ENCODE assay signal across 20 cellular contexts in genomic region chr16:11565665-11566064, GRCh38. TPM values are rescaled to one million over a fixed set of nuclear protein-coding genes. Genes with fewer than 3 reads are reported as not detected.
DNase-seq lines count a peak whose midpoint lies in the region; ATAC-seq and TF ChIP-seq lines count a peak whose summit lies in the region.
"Had no signal": no experiment of that assay in that cellular context is flagged by ENCODE, and none has a peak within 500 bp of the region (broad histone marks: within the 10 kb centered on the region; RNA-seq: fewer than 3 reads in every experiment).

No MANE protein-coding gene starts in this region.

- CTCF ChIA-PET in MCF 10A (lab: Yijun Ruan, JAX): interaction anchor here (0.6 kb wide), 1 partner anchor 87 kb away, joined by 3 read pairs; no protein-coding TSS in a partner anchor
- CTCF ChIA-PET in mammary epithelial cell (lab: Charles Lee; ENCODE audit: low non-redundant PET): no interaction called here

- H3K4me3 ChIP-seq in mammary epithelial cell (replicated peaks in 1 of 3; ENCODE audit: insufficient read depth in 1 of 3, low read depth in 2 of 3, low read length in 3 of 3) (no peak overlapping the region), vagina (no peak overlapping the region), stomach (no peak overlapping the region)
- H3K4me3 ChIP-seq: body of pancreas, coronary artery, hepatocyte, upper lobe of left lung had no signal

- no peaks in the 10 kb centered on the region for H3K9me3 Mint-ChIP-seq in MCF 10A (ENCODE audit: unreplicated experiment)
- no peaks in the 10 kb centered on the region for H3K9me3 Mint-ChIP-seq in activated T-helper 1 cell treated with anti-CD3 and anti-CD28 coated beads, Interleukin-12 subunit alpha, Interleukin-12 subunit beta, Interleukin-2, Interleukin-4 antibody, amounts not matched to agents 30 ng/mL and 10 ng/mL and 1 ng/mL, durations not matched to agents 14 hours and 24 hours and 36 hours
- H3K9me3 Mint-ChIP-seq in memory B cell: no peaks in the 10 kb centered on the region

- 98% methylated on average over 11 of the region's 11 CpGs for WGBS in mammary epithelial cell (ENCODE audit: low coverage, missing lambda C conversion rate)
- WGBS in stomach, 5 donors: 93 to 99% (median 97%) methylated on average over 11 of the region's 11 CpGs

- H3K79me2 ChIP-seq in mammary epithelial cell (ENCODE audit: insufficient read depth, low read length): peaks cover 98% of the 10 kb centered on the region

- H3K4me3 Mint-ChIP-seq in MCF 10A (ENCODE audit: unreplicated experiment) (no peak overlapping the region), memory B cell (no peak overlapping the region)
- no peak overlapping the region for H3K4me3 Mint-ChIP-seq in activated T-helper 1 cell treated with anti-CD3 and anti-CD28 coated beads, Interleukin-12 subunit alpha, Interleukin-12 subunit beta, Interleukin-2, Interleukin-4 antibody, amounts not matched to agents 30 ng/mL and 10 ng/mL and 1 ng/mL, durations not matched to agents 14 hours and 24 hours and 36 hours

- peaks cover 19% of the 10 kb centered on the region for H3K4me1 Mint-ChIP-seq in MCF 10A (ENCODE audit: insufficient read depth, unreplicated experiment)
- peaks cover 63% of the 10 kb centered on the region for H3K4me1 Mint-ChIP-seq in activated T-helper 1 cell treated with anti-CD3 and anti-CD28 coated beads, Interleukin-12 subunit alpha, Interleukin-12 subunit beta, Interleukin-2, Interleukin-4 antibody, amounts not matched to agents 30 ng/mL and 10 ng/mL and 1 ng/mL, durations not matched to agents 14 hours and 24 hours and 36 hours (ENCODE audit: low read depth)
- peaks cover 23% of the 10 kb centered on the region for H3K4me1 Mint-ChIP-seq in memory B cell

- H3K27me3 ChIP-seq in mammary epithelial cell (ENCODE audit: insufficient read depth, low read length) (no peaks in the 10 kb centered on the region), vagina (no peaks in the 10 kb centered on the region), stomach (no peaks in the 10 kb centered on the region)
- H3K27me3 ChIP-seq: body of pancreas, hepatocyte, upper lobe of left lung had no signal

- H4K20me1 ChIP-seq in mammary epithelial cell (ENCODE audit: insufficient read depth, low read length): peaks cover 2% of the 10 kb centered on the region

- ATAC-seq in memory B cell (ENCODE audit: low read depth): no peak
- ATAC-seq: body of pancreas, right cardiac atrium, SK-N-SH treated with all-trans-retinoic acid at 6 μM for 48 hours had no signal

- intact Hi-C loops in MCF 10A (cut with micrococcal nuclease) (no loop called here), mammary epithelial cell (cut with micrococcal nuclease) (no loop called here), vagina (cut with DNase I) (no loop called here), stomach (cut with DNase I; ENCODE audit: low total_unique reads) (no loop called here)
- intact Hi-C loops in activated T-helper 1 cell treated with anti-CD3 and anti-CD28 coated beads, Interleukin-12 subunit alpha, Interleukin-12 subunit beta, Interleukin-2, Interleukin-4 antibody, amounts not matched to agents 30 ng/mL and 10 ng/mL and 1 ng/mL, durations not matched to agents 14 hours and 24 hours and 36 hours (cut with micrococcal nuclease): no loop called here

- in situ Hi-C loops in mammary epithelial cell (cut with MboI; ENCODE audit: low sequenced_read_pairs in 2 of 2): loop anchor here in 1 of 2 donors (25.0 kb wide), 1 partner anchor 603 kb away; no protein-coding TSS in a partner anchor

- dilution Hi-C loops in mammary epithelial cell (cut with HindIII; ENCODE audit: low sequenced_read_pairs): no loop called here

- TF ChIP-seq POLR2A in vagina (IDR thresholded peaks at IDR 0.05) (no peak), stomach (IDR thresholded peaks at IDR 0.05) (no peak)

- H2AFZ ChIP-seq in mammary epithelial cell (ENCODE audit: low read depth, low read length): no peak overlapping the region
- H2AFZ ChIP-seq: hepatocyte had no signal

- H3K4me1 ChIP-seq in mammary epithelial cell (ENCODE audit: insufficient read depth, low read length) (peaks cover 27% of the 10 kb centered on the region), vagina (peaks cover 61% of the 10 kb centered on the region), stomach (peaks cover 15 to 80% (median 41%) of the 10 kb centered on the region in 4 donors)

- no TSS peak for BruUV-seq in MCF 10A (replicated peaks; lab: Mats Ljungman, UMichigan)
- BruUV-seq in mammary epithelial cell (replicated peaks; lab: Mats Ljungman, UMichigan): no TSS peak

- H3K9ac ChIP-seq in mammary epithelial cell (ENCODE audit: insufficient read depth, low read length): no peak overlapping the region

- DNase-seq in MCF 10A (ENCODE audit: unreplicated experiment) (no peak), mammary epithelial cell (no peak), memory B cell (ENCODE audit: low spot score in 2 of 2) (no peak), vagina (ENCODE audit: extremely low spot score in 2 of 2) (no peak), DMS 273 treated with DMSO at 0.1 percent for 48 hours (lab: John Stamatoyannopoulos, UW) (no peak), stomach (no peak), Ammon's horn (ENCODE audit: low spot score) (no peak)
- no peak for DNase-seq in activated T-helper 1 cell treated with anti-CD3 and anti-CD28 coated beads, Interleukin-12 subunit alpha, Interleukin-12 subunit beta, Interleukin-2, Interleukin-4 antibody, amounts not matched to agents 30 ng/mL and 10 ng/mL and 1 ng/mL, durations not matched to agents 14 hours and 24 hours and 36 hours (ENCODE audit: low spot score)
- DNase-seq: activated CD4-positive, alpha-beta T cell treated with anti-CD3 and anti-CD28 coated beads, Interleukin-2, amount 50 U/mL, for 48 hours; body of pancreas; foreskin fibroblast; H7; IMR-90; NCI-H187 treated with DMSO at 0.1 percent for 48 hours; right cardiac atrium; stimulated activated naive CD4-positive, alpha-beta T cell treated with Interleukin-2 at 50 U/mL for 16 hours; upper lobe of left lung had no signal

- H3K36me3 ChIP-seq in mammary epithelial cell (ENCODE audit: insufficient read depth, low read length) (peaks cover 2% of the 10 kb centered on the region), vagina (peaks cover 0 to 8% of the 10 kb centered on the region in 2 donors), stomach (peaks cover 0 to 41% (median 21%) of the 10 kb centered on the region in 4 donors)

- peaks cover 39% of the 10 kb centered on the region for H3K36me3 Mint-ChIP-seq in MCF 10A (ENCODE audit: insufficient read depth, unreplicated experiment)
- H3K36me3 Mint-ChIP-seq in activated T-helper 1 cell treated with anti-CD3 and anti-CD28 coated beads, Interleukin-12 subunit alpha, Interleukin-12 subunit beta, Interleukin-2, Interleukin-4 antibody, amounts not matched to agents 30 ng/mL and 10 ng/mL and 1 ng/mL, durations not matched to agents 14 hours and 24 hours and 36 hours (ENCODE audit: low read depth): peaks cover 35% of the 10 kb centered on the region
- peaks cover 25% of the 10 kb centered on the region for H3K36me3 Mint-ChIP-seq in memory B cell

- H3K27me3 Mint-ChIP-seq in MCF 10A (ENCODE audit: insufficient read depth, unreplicated experiment): no peaks in the 10 kb centered on the region
- H3K27me3 Mint-ChIP-seq in activated T-helper 1 cell treated with anti-CD3 and anti-CD28 coated beads, Interleukin-12 subunit alpha, Interleukin-12 subunit beta, Interleukin-2, Interleukin-4 antibody, amounts not matched to agents 30 ng/mL and 10 ng/mL and 1 ng/mL, durations not matched to agents 14 hours and 24 hours and 36 hours (ENCODE audit: insufficient read depth): no peaks in the 10 kb centered on the region
- no peaks in the 10 kb centered on the region for H3K27me3 Mint-ChIP-seq in memory B cell

- no peak for TF ChIP-seq EP300 in stomach (IDR thresholded peaks at IDR 0.05)

- no peaks in the 10 kb centered on the region for H3K9me3 ChIP-seq in mammary epithelial cell (replicated peaks; ENCODE audit: insufficient read depth, low read length)
- no peaks in the 10 kb centered on the region for H3K9me3 ChIP-seq in vagina
- no peaks in the 10 kb centered on the region for H3K9me3 ChIP-seq in stomach
- H3K9me3 ChIP-seq: body of pancreas, upper lobe of left lung had no signal

- H3K27ac ChIP-seq in mammary epithelial cell (ENCODE audit: insufficient read depth, low read depth, low read length) (no peak overlapping the region), vagina (peak overlapping the region; percentile 93), stomach (peak overlapping the region in 1 of 5 donors; percentile 37)
- H3K27ac ChIP-seq: coronary artery, hepatocyte had no signal

- H3K4me2 ChIP-seq in mammary epithelial cell (ENCODE audit: insufficient read depth, low read depth, low read length): no peak overlapping the region
- H3K4me2 ChIP-seq: hepatocyte had no signal

- POLR2A ChIA-PET in MCF 10A (lab: Yijun Ruan, JAX): no interaction called here

- TF ChIP-seq CTCF in MCF 10A (IDR thresholded peaks at IDR 0.05; ENCODE audit: unreplicated experiment) (no peak), mammary epithelial cell (conservative IDR thresholded peaks at IDR 0.05 in 1 of 2, IDR thresholded peaks at IDR 0.05 in 1 of 2; ENCODE audit: extremely low read depth in 1 of 2, insufficient read depth in 1 of 2, low read depth in 1 of 2, low read length in 2 of 2) (no peak), vagina (IDR thresholded peaks at IDR 0.05) (no peak), stomach (IDR thresholded peaks at IDR 0.05) (no peak)

- H3K27ac Mint-ChIP-seq in MCF 10A (ENCODE audit: low read depth, unreplicated experiment) (peak overlapping the region; percentile 70), memory B cell (peak overlapping the region; percentile 84)
- H3K27ac Mint-ChIP-seq in activated T-helper 1 cell treated with anti-CD3 and anti-CD28 coated beads, Interleukin-12 subunit alpha, Interleukin-12 subunit beta, Interleukin-2, Interleukin-4 antibody, amounts not matched to agents 30 ng/mL and 10 ng/mL and 1 ng/mL, durations not matched to agents 14 hours and 24 hours and 36 hours: peak overlapping the region; percentile 63

RNA-seq across cellular contexts. Expression of gene LITAF, which starts 21.1 kb away (rescaled TPM):
- total RNA-seq in MCF 10A (2022): 120 and 161 TPM in 2 replicates
- total RNA-seq in mammary epithelial cell: 100 to 1,000 TPM; 128 to 197 TPM
- 180 TPM for polyA plus RNA-seq in mammary epithelial cell
- polyA minus RNA-seq in mammary epithelial cell: 276 TPM
- total RNA-seq in activated T-helper 1 cell treated with anti-CD3 and anti-CD28 coated beads, Interleukin-12 subunit alpha, Interleukin-12 subunit beta, Interleukin-2, Interleukin-4 antibody, amounts not matched to agents 30 ng/mL and 10 ng/mL and 1 ng/mL, durations not matched to agents 14 hours and 24 hours and 36 hours: 197 and 199 TPM in 2 replicates
- 111 TPM for total RNA-seq in vagina
- 100 to 1,000 TPM in 1 of 5 donors, 10 to 100 TPM in 3, 1 to 10 TPM in 1; 9.8 to 211 (median 46.6) TPM for total RNA-seq in stomach
- 100 to 1,000 TPM in 2 of 3 donors, 10 to 100 TPM in 1; 43.7 to 124 (median 118) TPM for polyA plus RNA-seq in stomach
